Comparison of ENCODE assay signal across 15 cellular contexts in the genomic region with DNA sequence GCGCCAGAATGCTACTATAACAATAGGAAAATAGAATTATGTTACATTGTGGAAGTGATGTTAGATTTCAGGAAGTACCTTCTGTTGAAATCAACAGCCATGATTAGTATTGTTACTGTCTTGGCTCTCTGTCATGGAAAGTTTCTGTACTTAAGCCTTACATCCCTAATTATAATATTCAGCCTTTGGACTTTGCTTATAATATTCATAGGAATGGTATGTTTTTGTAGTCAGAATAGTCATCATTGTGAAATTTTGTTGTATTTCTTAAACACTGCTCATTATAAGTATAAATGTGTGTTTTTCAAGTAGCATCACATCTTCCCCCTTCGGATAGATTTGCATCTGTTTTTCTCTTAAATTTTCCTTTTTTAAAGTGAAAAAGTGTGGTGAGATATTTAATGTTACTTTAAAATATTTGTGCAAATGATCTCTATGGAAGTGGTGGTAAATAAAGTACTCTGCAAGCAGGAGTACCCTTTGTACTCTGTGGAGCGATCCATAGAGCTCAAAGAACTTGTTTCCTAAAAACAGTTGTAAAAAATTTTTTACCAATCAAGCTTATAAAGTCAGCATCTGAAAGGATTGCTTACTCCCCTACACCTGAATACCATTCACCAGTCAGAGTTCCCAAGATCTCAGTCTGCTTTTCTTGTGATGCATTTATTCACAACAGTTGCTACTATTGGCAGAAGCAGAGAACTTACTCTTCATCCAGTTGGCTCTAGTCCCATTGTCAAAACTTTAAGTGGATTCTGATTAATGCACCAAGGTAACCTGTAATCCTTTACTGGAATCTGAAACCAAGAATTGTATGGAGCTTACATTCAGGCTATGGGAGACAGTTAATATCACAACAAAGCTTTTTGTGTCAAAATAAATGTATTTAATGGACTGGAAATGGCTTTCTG.
DNase-seq lines count a peak whose midpoint lies in the region; ATAC-seq, FAIRE-seq and TF ChIP-seq lines count a peak whose summit lies in the region.
"Had no signal": no experiment of that assay in that cellular context is flagged by ENCODE, and none has a peak within 500 bp of the region (broad histone marks: within the 10 kb centered on the region; RNA-seq: fewer than 3 reads in every experiment).

No MANE protein-coding gene starts in this region.

- TF ChIP-seq CTCF in esophagus muscularis mucosa (IDR thresholded peaks at IDR 0.05) = no peak
- no peak for TF ChIP-seq CTCF in retinal pigment epithelial cell (conservative IDR thresholded peaks at IDR 0.05; ENCODE audit: low read depth, low read length)
- no peak for TF ChIP-seq CTCF in right atrium auricular region (IDR thresholded peaks at IDR 0.05)
- no peak for TF ChIP-seq CTCF in pancreas (IDR thresholded peaks at IDR 0.05)

- DNase-seq in NCI-H2171 treated with DMSO at 0.1 percent for 48 hours (lab: John Stamatoyannopoulos, UW) (peak; percentile 10), NCI-H2171 (lab: John Stamatoyannopoulos, UW) (no peak), NCI-H774 (lab: John Stamatoyannopoulos, UW) (peak; percentile 3), esophagus muscularis mucosa (ENCODE audit: extremely low spot score) (no peak), retinal pigment epithelial cell (ENCODE audit: low read depth) (peak; percentile 30), right atrium auricular region (ENCODE audit: low spot score) (no peak), pancreas (no peak)
- DNase-seq in activated CD4-positive, CD25-positive, alpha-beta regulatory T cell (lab: John Stamatoyannopoulos, UW) = no peak
- DNase-seq: activated CD4-positive, alpha-beta T cell treated with anti-CD3 and anti-CD28 coated beads for 48 hours; GDM1; left cardiac atrium; T-cell; upper lobe of right lung had no signal

- FAIRE-seq in pancreas (lab: Jason Lieb, UNC) = no peak
- FAIRE-seq: frontal cortex had no signal

- H3K9me3 ChIP-seq in esophagus muscularis mucosa (no peaks in the 10 kb centered on the region), right atrium auricular region (no peaks in the 10 kb centered on the region), pancreas (no peaks in the 10 kb centered on the region)
- H3K9me3 ChIP-seq: upper lobe of right lung had no signal

- H3K4me1 ChIP-seq in esophagus muscularis mucosa = peaks cover 6 to 25% (median 23%) of the 10 kb centered on the region in 4 donors
- peaks cover 0 to 9% of the 10 kb centered on the region in 2 donors for H3K4me1 ChIP-seq in right atrium auricular region
- H3K4me1 ChIP-seq in pancreas = no peaks in the 10 kb centered on the region
- H3K4me1 ChIP-seq: upper lobe of right lung had no signal

- WGBS in esophagus muscularis mucosa = 96% methylated on average over 3 of the region's 3 CpGs
- WGBS in pancreas, 2 donors = 94 to 95% methylated on average over 3 of the region's 3 CpGs

- TF ChIP-seq EP300 in esophagus muscularis mucosa (IDR thresholded peaks at IDR 0.05) = no peak

- no peak overlapping the region for H3K4me3 ChIP-seq in esophagus muscularis mucosa
- no peak overlapping the region for H3K4me3 ChIP-seq in retinal pigment epithelial cell (ENCODE audit: low read length)
- H3K4me3 ChIP-seq in right atrium auricular region = no peak overlapping the region
- H3K4me3 ChIP-seq in pancreas = no peak overlapping the region
- H3K4me3 ChIP-seq: cardiac muscle cell, upper lobe of right lung had no signal

- ATAC-seq in pancreas = no peak
- ATAC-seq: T-cell, upper lobe of right lung had no signal

- H3K27me3 ChIP-seq in esophagus muscularis mucosa = no peaks in the 10 kb centered on the region
- H3K27me3 ChIP-seq in right atrium auricular region = no peaks in the 10 kb centered on the region
- H3K27me3 ChIP-seq in pancreas = no peaks in the 10 kb centered on the region
- H3K27me3 ChIP-seq: cardiac muscle cell, upper lobe of right lung had no signal

- no peak for TF ChIP-seq POLR2A in esophagus muscularis mucosa (IDR thresholded peaks at IDR 0.05; ENCODE audit: low read depth)

- intact Hi-C loops in esophagus muscularis mucosa (cut with DNase I) (no loop called here), pancreas (cut with DNase I) (no loop called here)

- H3K36me3 ChIP-seq in esophagus muscularis mucosa = peaks cover 0 to 18% (median 13%) of the 10 kb centered on the region in 4 donors
- H3K36me3 ChIP-seq in right atrium auricular region = peaks cover 14% of the 10 kb centered on the region
- H3K36me3 ChIP-seq in pancreas = peaks cover 0 to 11% (median 0%) of the 10 kb centered on the region in 3 donors

- H3K27ac ChIP-seq in esophagus muscularis mucosa (replicated peaks in 1 of 4) (peak overlapping the region in 3 of 4 donors; percentile 28 to 68 (median 32)), right atrium auricular region (no peak overlapping the region), pancreas (no peak overlapping the region)
- H3K27ac ChIP-seq: cardiac muscle cell, upper lobe of right lung had no signal

Comparison
In these comparisons a context has a peak if more than half of its experiments do, and no peak if none do; other contexts are left out.
1. DNase-seq: peak in NCI-H2171 treated with DMSO at 0.1 percent for 48 hours (single experiment), NCI-H774 (single experiment) and retinal pigment epithelial cell (single experiment); none in NCI-H2171 (single experiment), esophagus muscularis mucosa (single experiment), right atrium auricular region (single experiment), activated CD4-positive, CD25-positive, alpha-beta regulatory T cell (0 of 4) and pancreas (0 of 6).
2. H3K27ac ChIP-seq: peak in esophagus muscularis mucosa (3 of 4); none in right atrium auricular region (0 of 2) and pancreas (0 of 4).